Comparison of ENCODE assay signal across 17 cellular contexts in genomic region chr15:64947211-64947610, GRCh38.
"Had no signal": no experiment of that assay in that cellular context is flagged by ENCODE, and none has a peak within 500 bp of the region (broad histone marks: within the 10 kb centered on the region; RNA-seq: fewer than 3 reads in every experiment).

No MANE protein-coding gene starts in this region.

- DNase-seq: activated CD4-positive, alpha-beta T cell treated with anti-CD3 and anti-CD28 coated beads, Interleukin-2, amount 50 U/mL, for 48 hours; activated CD4-positive, CD25-positive, alpha-beta regulatory T cell treated with anti-CD3 and anti-CD28 coated beads, Interleukin-2, amount 50 U/mL, for 72 hours; activated naive CD4-positive, alpha-beta T cell treated with anti-CD3 and anti-CD28 coated beads, Interleukin-2, amount 50 U/mL, for 16 hours; activated T-cell treated with anti-CD3 and anti-CD28 coated beads, Interleukin-2, amount 50 U/mL, for 24 hours; amygdala; cerebellar nuclear complex; effector memory CD4-positive, alpha-beta T cell; gastrocnemius medialis; heart left ventricle; naive B cell; stimulated activated CD4-positive, alpha-beta T cell treated with anti-CD3 and anti-CD28 coated beads, Interleukin-12 subunit alpha, Interleukin-12 subunit beta, amount 100 ng/mL, for 4 hours; stimulated activated naive B cell treated with anti-CD40 and anti-IgM and Interleukin-4, amounts not matched to agents 10 μg/mL and 1 μg/mL and 100 μg/mL, for 72 hours; T-helper 9 cell; tibial artery; uterus had no signal

- ATAC-seq: gastrocnemius medialis; stimulated activated naive B cell treated with anti-CD40 and anti-IgM and Interleukin-4, amounts not matched to agents 10 μg/mL and 1 μg/mL and 100 μg/mL, for 72 hours had no signal

- H3K4me3 Mint-ChIP-seq: activated T-cell treated with anti-CD3 and anti-CD28 coated beads, Interleukin-2, amount 50 U/mL, for 24 hours; brain; naive B cell; stimulated activated naive B cell treated with anti-CD40 and anti-IgM and Interleukin-4, amounts not matched to agents 10 μg/mL and 1 μg/mL and 100 μg/mL, for 72 hours had no signal

- H3K9me3 ChIP-seq: gastrocnemius medialis, heart left ventricle, neutrophil, tibial artery, uterus had no signal

- H3K27ac Mint-ChIP-seq: activated T-cell treated with anti-CD3 and anti-CD28 coated beads, Interleukin-2, amount 50 U/mL, for 24 hours; brain; stimulated activated naive B cell treated with anti-CD40 and anti-IgM and Interleukin-4, amounts not matched to agents 10 μg/mL and 1 μg/mL and 100 μg/mL, for 72 hours had no signal

- H3K4me1 Mint-ChIP-seq: brain had no signal

- H3K27me3 Mint-ChIP-seq: activated T-cell treated with anti-CD3 and anti-CD28 coated beads, Interleukin-2, amount 50 U/mL, for 24 hours; naive B cell; stimulated activated naive B cell treated with anti-CD40 and anti-IgM and Interleukin-4, amounts not matched to agents 10 μg/mL and 1 μg/mL and 100 μg/mL, for 72 hours had no signal
